In the genomic region with DNA sequence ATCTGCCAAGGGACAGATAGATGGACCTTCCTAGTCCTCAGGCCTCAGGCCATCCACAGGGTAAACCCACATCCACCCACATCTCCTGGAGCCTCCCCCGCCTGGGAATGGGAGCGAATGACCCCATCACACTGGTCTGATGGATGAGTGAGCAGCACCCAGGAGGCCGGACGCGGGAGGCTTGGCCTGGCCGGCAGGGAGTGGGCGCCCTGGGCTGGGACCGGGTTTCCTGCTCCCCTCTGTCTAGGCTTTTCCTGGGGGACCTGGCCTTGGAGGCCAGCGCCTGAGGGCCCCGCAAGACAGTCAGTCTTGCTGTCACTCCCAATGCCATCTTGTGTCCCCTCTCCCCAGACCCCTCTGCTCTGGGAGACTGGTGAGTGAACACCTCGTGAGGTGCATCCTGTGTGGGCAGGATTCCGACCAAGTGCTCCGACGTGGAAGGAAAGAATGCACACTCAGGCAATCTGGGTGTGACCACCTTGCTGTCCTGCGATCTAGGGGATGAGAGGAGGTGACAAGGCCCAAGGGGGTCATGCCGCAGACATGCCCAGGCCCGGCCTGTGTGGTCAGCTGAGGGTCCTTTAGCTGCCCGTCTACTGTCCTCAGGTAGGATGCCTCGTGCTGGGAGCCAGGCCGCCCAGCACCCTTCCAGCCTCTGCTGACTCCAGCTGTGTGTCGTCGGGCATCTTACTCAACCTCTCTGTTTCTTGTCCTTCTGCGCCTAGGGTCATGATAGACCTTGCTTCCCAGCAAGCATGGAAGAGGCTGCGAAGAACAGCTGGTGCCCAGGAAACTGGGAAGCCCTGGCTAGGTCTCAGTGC, we compare ENCODE assay signal across 3 cellular contexts.
TF ChIP-seq lines count a peak whose summit lies in the region.

No MANE protein-coding gene starts in this region.

TF ChIP-seq in A549, 52 proteins besides CTCF, POLR2A, EP300 and RAD21:
- TF ChIP-seq MYC (IDR thresholded peaks at IDR 0.05; ENCODE audit: borderline replicate concordance, low read length) (no peak), ZFP36 (IDR thresholded peaks at IDR 0.05; ENCODE audit: borderline replicate concordance, partially characterized antibody) (peak; percentile 20), TFCP2L1 (CRISPR knock-in tag; IDR thresholded peaks at IDR 0.05) (no peak), MAFK (IDR thresholded peaks at IDR 0.05; ENCODE audit: partially characterized antibody) (no peak), HOXB5 (CRISPR knock-in tag; IDR thresholded peaks at IDR 0.05) (no peak), FOXS1 (CRISPR knock-in tag; IDR thresholded peaks at IDR 0.05) (no peak)

TF ChIP-seq in H1, 55 proteins besides CTCF, POLR2A, EP300 and RAD21:
- TF ChIP-seq, protein P1, sequence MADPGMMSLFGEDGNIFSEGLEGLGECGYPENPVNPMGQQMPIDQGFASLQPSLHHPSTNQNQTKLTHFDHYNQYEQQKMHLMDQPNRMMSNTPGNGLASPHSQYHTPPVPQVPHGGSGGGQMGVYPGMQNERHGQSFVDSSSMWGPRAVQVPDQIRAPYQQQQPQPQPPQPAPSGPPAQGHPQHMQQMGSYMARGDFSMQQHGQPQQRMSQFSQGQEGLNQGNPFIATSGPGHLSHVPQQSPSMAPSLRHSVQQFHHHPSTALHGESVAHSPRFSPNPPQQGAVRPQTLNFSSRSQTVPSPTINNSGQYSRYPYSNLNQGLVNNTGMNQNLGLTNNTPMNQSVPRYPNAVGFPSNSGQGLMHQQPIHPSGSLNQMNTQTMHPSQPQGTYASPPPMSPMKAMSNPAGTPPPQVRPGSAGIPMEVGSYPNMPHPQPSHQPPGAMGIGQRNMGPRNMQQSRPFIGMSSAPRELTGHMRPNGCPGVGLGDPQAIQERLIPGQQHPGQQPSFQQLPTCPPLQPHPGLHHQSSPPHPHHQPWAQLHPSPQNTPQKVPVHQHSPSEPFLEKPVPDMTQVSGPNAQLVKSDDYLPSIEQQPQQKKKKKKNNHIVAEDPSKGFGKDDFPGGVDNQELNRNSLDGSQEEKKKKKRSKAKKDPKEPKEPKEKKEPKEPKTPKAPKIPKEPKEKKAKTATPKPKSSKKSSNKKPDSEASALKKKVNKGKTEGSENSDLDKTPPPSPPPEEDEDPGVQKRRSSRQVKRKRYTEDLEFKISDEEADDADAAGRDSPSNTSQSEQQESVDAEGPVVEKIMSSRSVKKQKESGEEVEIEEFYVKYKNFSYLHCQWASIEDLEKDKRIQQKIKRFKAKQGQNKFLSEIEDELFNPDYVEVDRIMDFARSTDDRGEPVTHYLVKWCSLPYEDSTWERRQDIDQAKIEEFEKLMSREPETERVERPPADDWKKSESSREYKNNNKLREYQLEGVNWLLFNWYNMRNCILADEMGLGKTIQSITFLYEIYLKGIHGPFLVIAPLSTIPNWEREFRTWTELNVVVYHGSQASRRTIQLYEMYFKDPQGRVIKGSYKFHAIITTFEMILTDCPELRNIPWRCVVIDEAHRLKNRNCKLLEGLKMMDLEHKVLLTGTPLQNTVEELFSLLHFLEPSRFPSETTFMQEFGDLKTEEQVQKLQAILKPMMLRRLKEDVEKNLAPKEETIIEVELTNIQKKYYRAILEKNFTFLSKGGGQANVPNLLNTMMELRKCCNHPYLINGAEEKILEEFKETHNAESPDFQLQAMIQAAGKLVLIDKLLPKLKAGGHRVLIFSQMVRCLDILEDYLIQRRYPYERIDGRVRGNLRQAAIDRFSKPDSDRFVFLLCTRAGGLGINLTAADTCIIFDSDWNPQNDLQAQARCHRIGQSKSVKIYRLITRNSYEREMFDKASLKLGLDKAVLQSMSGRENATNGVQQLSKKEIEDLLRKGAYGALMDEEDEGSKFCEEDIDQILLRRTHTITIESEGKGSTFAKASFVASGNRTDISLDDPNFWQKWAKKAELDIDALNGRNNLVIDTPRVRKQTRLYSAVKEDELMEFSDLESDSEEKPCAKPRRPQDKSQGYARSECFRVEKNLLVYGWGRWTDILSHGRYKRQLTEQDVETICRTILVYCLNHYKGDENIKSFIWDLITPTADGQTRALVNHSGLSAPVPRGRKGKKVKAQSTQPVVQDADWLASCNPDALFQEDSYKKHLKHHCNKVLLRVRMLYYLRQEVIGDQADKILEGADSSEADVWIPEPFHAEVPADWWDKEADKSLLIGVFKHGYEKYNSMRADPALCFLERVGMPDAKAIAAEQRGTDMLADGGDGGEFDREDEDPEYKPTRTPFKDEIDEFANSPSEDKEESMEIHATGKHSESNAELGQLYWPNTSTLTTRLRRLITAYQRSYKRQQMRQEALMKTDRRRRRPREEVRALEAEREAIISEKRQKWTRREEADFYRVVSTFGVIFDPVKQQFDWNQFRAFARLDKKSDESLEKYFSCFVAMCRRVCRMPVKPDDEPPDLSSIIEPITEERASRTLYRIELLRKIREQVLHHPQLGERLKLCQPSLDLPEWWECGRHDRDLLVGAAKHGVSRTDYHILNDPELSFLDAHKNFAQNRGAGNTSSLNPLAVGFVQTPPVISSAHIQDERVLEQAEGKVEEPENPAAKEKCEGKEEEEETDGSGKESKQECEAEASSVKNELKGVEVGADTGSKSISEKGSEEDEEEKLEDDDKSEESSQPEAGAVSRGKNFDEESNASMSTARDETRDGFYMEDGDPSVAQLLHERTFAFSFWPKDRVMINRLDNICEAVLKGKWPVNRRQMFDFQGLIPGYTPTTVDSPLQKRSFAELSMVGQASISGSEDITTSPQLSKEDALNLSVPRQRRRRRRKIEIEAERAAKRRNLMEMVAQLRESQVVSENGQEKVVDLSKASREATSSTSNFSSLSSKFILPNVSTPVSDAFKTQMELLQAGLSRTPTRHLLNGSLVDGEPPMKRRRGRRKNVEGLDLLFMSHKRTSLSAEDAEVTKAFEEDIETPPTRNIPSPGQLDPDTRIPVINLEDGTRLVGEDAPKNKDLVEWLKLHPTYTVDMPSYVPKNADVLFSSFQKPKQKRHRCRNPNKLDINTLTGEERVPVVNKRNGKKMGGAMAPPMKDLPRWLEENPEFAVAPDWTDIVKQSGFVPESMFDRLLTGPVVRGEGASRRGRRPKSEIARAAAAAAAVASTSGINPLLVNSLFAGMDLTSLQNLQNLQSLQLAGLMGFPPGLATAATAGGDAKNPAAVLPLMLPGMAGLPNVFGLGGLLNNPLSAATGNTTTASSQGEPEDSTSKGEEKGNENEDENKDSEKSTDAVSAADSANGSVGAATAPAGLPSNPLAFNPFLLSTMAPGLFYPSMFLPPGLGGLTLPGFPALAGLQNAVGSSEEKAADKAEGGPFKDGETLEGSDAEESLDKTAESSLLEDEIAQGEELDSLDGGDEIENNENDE (IDR thresholded peaks at IDR 0.05; ENCODE audit: insufficient replicate concordance, low read length), result no peak
- 0 out of 2 replicates have a peak, but pooled peaks have one; percentile 22 for TF ChIP-seq KDM1A (IDR thresholded peaks at IDR 0.05; ENCODE audit: borderline replicate concordance, low read length)

TF ChIP-seq in GM23338, 12 proteins besides CTCF, POLR2A, EP300 and RAD21:
- no peak for TF ChIP-seq EZH2 (IDR thresholded peaks at IDR 0.05; ENCODE audit: low read depth, unreplicated experiment)
- no peak for TF ChIP-seq JUNB (IDR thresholded peaks at IDR 0.05; ENCODE audit: unreplicated experiment)
- no peak for TF ChIP-seq ZNF114 (CRISPR knock-in tag; IDR thresholded peaks at IDR 0.05)
- TF ChIP-seq CREB1 (CRISPR knock-in tag; IDR thresholded peaks at IDR 0.05; ENCODE audit: low read depth), result no peak
